8 cellular contexts compared by ENCODE assay signal in genomic region chr19:35755550-35756371, GRCh38. TPM values are rescaled to one million over a fixed set of nuclear protein-coding genes. Genes with fewer than 3 reads are reported as not detected.
DNase-seq lines count a peak whose midpoint lies in the region; ATAC-seq and TF ChIP-seq lines count a peak whose summit lies in the region.

No MANE protein-coding gene starts in this region.

- ATAC-seq in HG03039 (IDR thresholded peaks at IDR 0.05; ENCODE audit: unreplicated experiment): no peak

- TF ChIP-seq CTCF in AG04450 (IDR thresholded peaks at IDR 0.05; ENCODE audit: low read depth, low read length): no peak

- H3K36me3 ChIP-seq in ectodermal cell (ENCODE audit: control insufficient read depth, insufficient read depth, low read length): peaks cover 4% of the 10 kb centered on the region
- H3K36me3 ChIP-seq in mucosa of rectum (ENCODE audit: control insufficient read depth in 2 of 2, insufficient read depth in 2 of 2, low read length in 2 of 2): peaks cover 15 to 18% of the 10 kb centered on the region in 2 donors

- peak overlapping the region; percentile 66 for H3K4me3 ChIP-seq in AG04450 (ENCODE audit: low read depth, low read length)
- peak overlapping the region; percentile 20 for H3K4me3 ChIP-seq in ectodermal cell (ENCODE audit: insufficient read depth, low read depth, low read length)
- peak overlapping the region; percentile 48 to 56 for H3K4me3 ChIP-seq in mucosa of rectum (ENCODE audit: low read length in 2 of 2)

- H3K9me3 ChIP-seq in AG04450 (ENCODE audit: control insufficient read depth, insufficient read depth, low read length): no peaks in the 10 kb centered on the region
- no peaks in the 10 kb centered on the region for H3K9me3 ChIP-seq in ectodermal cell (ENCODE audit: control insufficient read depth, low read length)
- no peaks in the 10 kb centered on the region for H3K9me3 ChIP-seq in mucosa of rectum (ENCODE audit: control insufficient read depth in 2 of 2, low read length in 2 of 2)

- peaks cover 16% of the 10 kb centered on the region for H3K4me1 ChIP-seq in ectodermal cell (ENCODE audit: control insufficient read depth, insufficient read depth, low read length)
- peaks cover 28% of the 10 kb centered on the region in 2 donors for H3K4me1 ChIP-seq in mucosa of rectum (ENCODE audit: control insufficient read depth in 2 of 2, insufficient read depth in 2 of 2, low read length in 2 of 2)

- CTCF ChIA-PET in AG04450 (lab: Charles Lee): no interaction called here

- H3K27me3 ChIP-seq in AG04450 (ENCODE audit: control insufficient read depth, insufficient read depth, low read length): no peaks in the 10 kb centered on the region
- H3K27me3 ChIP-seq in ectodermal cell (ENCODE audit: control insufficient read depth, insufficient read depth, low read length, poor library complexity, severe bottlenecking): peaks cover 22% of the 10 kb centered on the region
- H3K27me3 ChIP-seq in mucosa of rectum (ENCODE audit: control insufficient read depth in 2 of 2, insufficient read depth in 2 of 2, low read length in 2 of 2): peaks cover 0 to 3% of the 10 kb centered on the region in 2 donors

- no peak for DNase-seq in AG04450 (ENCODE audit: low read depth, low spot score)
- peak; percentile 47 for DNase-seq in activated CD4-positive, alpha-beta T cell treated with anti-CD3 and anti-CD28 coated beads for 1 hour
- peak; percentile 5 for DNase-seq in superior temporal gyrus (ENCODE audit: extremely low spot score)
- DNase-seq in NOMO-1 treated with dmso at 0.1 percent for 144 hours (lab: John Stamatoyannopoulos, UW; ENCODE audit: unreplicated experiment): no peak
- DNase-seq in SIG-M5 (lab: John Stamatoyannopoulos, UW): no peak

- peak overlapping the region; percentile 47 for H3K9ac ChIP-seq in mucosa of rectum (ENCODE audit: low read depth in 1 of 2, low read length in 2 of 2)

- POLR2A ChIA-PET in AG04450 (lab: Yijun Ruan, JAX): interaction anchor here (1.8 to 2.2 kb wide), 2 partner anchors 8 to 15 kb away, joined by 16 to 20 read pairs; partner anchors contain the start of gene LIN37

- H3K27ac ChIP-seq in AG04450 (ENCODE audit: low read depth, low read length): peak overlapping the region; percentile 99
- no peak overlapping the region for H3K27ac ChIP-seq in ectodermal cell (ENCODE audit: insufficient read depth, low read depth, low read length, poor library complexity, severe bottlenecking)
- H3K27ac ChIP-seq in mucosa of rectum (ENCODE audit: low read depth in 2 of 2, low read length in 2 of 2): peak overlapping the region; percentile 59 to 97

- WGBS in ectodermal cell, 2 experiments: 38 to 39% methylated on average over 74 of the region's 74 CpGs

RNA-seq across cellular contexts. Expression of gene HSPB6, which starts 1.1 kb away (rescaled TPM):
- 31.7 and 46.5 TPM in 2 replicates for polyA plus RNA-seq in AG04450 (2011; rRNA removed)
- polyA minus RNA-seq in AG04450 (2011; rRNA and poly(A)+ RNA removed): 43.4 and 58.9 TPM in 2 replicates
- 0.28 TPM for polyA plus RNA-seq in ectodermal cell (2013, experiment 1 of 4)
- polyA plus RNA-seq in ectodermal cell (2013, experiment 2 of 4): 0.52 TPM
- polyA plus RNA-seq in ectodermal cell (2013, experiment 3 of 4): 0.37 TPM
- polyA plus RNA-seq in ectodermal cell (2013, experiment 4 of 4): 0.77 TPM

RNA-seq across cellular contexts. Expression of gene PROSER3, which starts 2.2 kb away (rescaled TPM):
- polyA plus RNA-seq in AG04450 (2011; rRNA removed): 5.2 and 7.1 TPM in 2 replicates
- 11.4 and 15.4 TPM in 2 replicates for polyA minus RNA-seq in AG04450 (2011; rRNA and poly(A)+ RNA removed)
- polyA plus RNA-seq in ectodermal cell (2013, experiment 1 of 4): 38.6 TPM
- polyA plus RNA-seq in ectodermal cell (2013, experiment 2 of 4): 30.1 TPM
- 25.9 TPM for polyA plus RNA-seq in ectodermal cell (2013, experiment 3 of 4)
- 27.7 TPM for polyA plus RNA-seq in ectodermal cell (2013, experiment 4 of 4)

RNA-seq across cellular contexts. Expression of gene LIN37, which starts 7.4 kb away (rescaled TPM):
- polyA plus RNA-seq in AG04450 (2011; rRNA removed): 5.5 and 7.6 TPM in 2 replicates
- polyA minus RNA-seq in AG04450 (2011; rRNA and poly(A)+ RNA removed): 14.8 and 14.9 TPM in 2 replicates
- polyA plus RNA-seq in ectodermal cell (2013, experiment 1 of 4): 6.5 TPM
- polyA plus RNA-seq in ectodermal cell (2013, experiment 2 of 4): 9.1 TPM
- polyA plus RNA-seq in ectodermal cell (2013, experiment 3 of 4): 6.9 TPM
- 10.0 TPM for polyA plus RNA-seq in ectodermal cell (2013, experiment 4 of 4)

RNA-seq across cellular contexts. Expression of gene PSENEN, which starts 10.3 kb away (rescaled TPM):
- polyA plus RNA-seq in AG04450 (2011; rRNA removed): 41.0 and 52.7 TPM in 2 replicates
- polyA minus RNA-seq in AG04450 (2011; rRNA and poly(A)+ RNA removed): 23.2 and 25.2 TPM in 2 replicates
- polyA plus RNA-seq in ectodermal cell (2013, experiment 1 of 4): 60.4 TPM
- 61.2 TPM for polyA plus RNA-seq in ectodermal cell (2013, experiment 2 of 4)
- polyA plus RNA-seq in ectodermal cell (2013, experiment 3 of 4): 56.4 TPM
- polyA plus RNA-seq in ectodermal cell (2013, experiment 4 of 4): 56.6 TPM

RNA-seq across cellular contexts. Expression of gene U2AF1L4, which starts 10.5 kb away (rescaled TPM):
- polyA plus RNA-seq in AG04450 (2011; rRNA removed): 10.2 and 11.8 TPM in 2 replicates
- polyA minus RNA-seq in AG04450 (2011; rRNA and poly(A)+ RNA removed): 9.7 and 9.9 TPM in 2 replicates
- 24.4 TPM for polyA plus RNA-seq in ectodermal cell (2013, experiment 1 of 4)
- 19.5 TPM for polyA plus RNA-seq in ectodermal cell (2013, experiment 2 of 4)
- polyA plus RNA-seq in ectodermal cell (2013, experiment 3 of 4): 19.1 TPM
- polyA plus RNA-seq in ectodermal cell (2013, experiment 4 of 4): 17.3 TPM

Comparison
In these comparisons a context has a peak if more than half of its experiments do, and no peak if none do; other contexts are left out.
1. DNase-seq: peak in activated CD4-positive, alpha-beta T cell treated with anti-CD3 and anti-CD28 coated beads for 1 hour (single experiment) and superior temporal gyrus (single experiment); none in AG04450 (single experiment), NOMO-1 treated with dmso at 0.1 percent for 144 hours (single experiment) and SIG-M5 (single experiment).
2. Peak in every context shown above with its lines, with median percentiles within 50 percentile points of each other: H3K4me3 ChIP-seq.